Comparison of ENCODE assay signal across 8 cellular contexts in genomic region chr1:208245185-208245705, GRCh38. TPM values are rescaled to one million over a fixed set of nuclear protein-coding genes. Genes with fewer than 3 reads are reported as not detected.
DNase-seq lines count a peak whose midpoint lies in the region; ATAC-seq, FAIRE-seq and TF ChIP-seq lines count a peak whose summit lies in the region.

No MANE protein-coding gene starts in this region.

- no peaks in the 10 kb centered on the region for H3K9me3 Mint-ChIP-seq in Caco-2 (ENCODE audit: unreplicated experiment)
- no peaks in the 10 kb centered on the region for H3K9me3 Mint-ChIP-seq in activated T-helper 1 cell treated with anti-CD3 and anti-CD28 coated beads, Interleukin-12 subunit alpha, Interleukin-12 subunit beta, Interleukin-2, Interleukin-4 antibody, amounts not matched to agents 30 ng/mL and 10 ng/mL and 1 ng/mL, durations not matched to agents 14 hours and 24 hours and 36 hours
- no peaks in the 10 kb centered on the region for H3K9me3 Mint-ChIP-seq in natural killer cell
- H3K9me3 Mint-ChIP-seq in stimulated activated naive B cell treated with anti-CD40 and anti-IgM and Interleukin-4, amounts not matched to agents 10 μg/mL and 1 μg/mL and 100 μg/mL, for 72 hours, result no peaks in the 10 kb centered on the region

- TF ChIP-seq CTCF in Caco-2 (IDR thresholded peaks at IDR 0.05; ENCODE audit: insufficient read depth in 1 of 2, low read depth in 1 of 2, low read length in 1 of 2, severe bottlenecking in 1 of 2, unreplicated experiment in 1 of 2), result peak; percentile 67 to 82
- TF ChIP-seq CTCF in fibroblast of mammary gland (conservative IDR thresholded peaks at IDR 0.05; ENCODE audit: control insufficient read depth, insufficient read depth, low read depth, low read length), result peak; percentile 75
- TF ChIP-seq CTCF in natural killer cell (IDR thresholded peaks at IDR 0.05), result peak; percentile 84

- H3K4me3 Mint-ChIP-seq in Caco-2 (ENCODE audit: unreplicated experiment) (peak overlapping the region; percentile 88), natural killer cell (peak overlapping the region; percentile 91)
- peak overlapping the region; percentile 65 for H3K4me3 Mint-ChIP-seq in activated T-helper 1 cell treated with anti-CD3 and anti-CD28 coated beads, Interleukin-12 subunit alpha, Interleukin-12 subunit beta, Interleukin-2, Interleukin-4 antibody, amounts not matched to agents 30 ng/mL and 10 ng/mL and 1 ng/mL, durations not matched to agents 14 hours and 24 hours and 36 hours
- peak overlapping the region; percentile 86 to 92 for H3K4me3 Mint-ChIP-seq in stimulated activated naive B cell treated with anti-CD40 and anti-IgM and Interleukin-4, amounts not matched to agents 10 μg/mL and 1 μg/mL and 100 μg/mL, for 72 hours

- H3K27ac Mint-ChIP-seq in Caco-2 (ENCODE audit: unreplicated experiment) (no peak overlapping the region), natural killer cell (peak overlapping the region; percentile 17 to 62)
- no peak overlapping the region for H3K27ac Mint-ChIP-seq in activated T-helper 1 cell treated with anti-CD3 and anti-CD28 coated beads, Interleukin-12 subunit alpha, Interleukin-12 subunit beta, Interleukin-2, Interleukin-4 antibody, amounts not matched to agents 30 ng/mL and 10 ng/mL and 1 ng/mL, durations not matched to agents 14 hours and 24 hours and 36 hours
- H3K27ac Mint-ChIP-seq in stimulated activated naive B cell treated with anti-CD40 and anti-IgM and Interleukin-4, amounts not matched to agents 10 μg/mL and 1 μg/mL and 100 μg/mL, for 72 hours, result no peak overlapping the region

- DNase-seq in Caco-2 (peak; percentile 83 to 86), RCC 7860 (ENCODE audit: low spot score) (peak; percentile 76), fibroblast of mammary gland (ENCODE audit: low read depth) (peak; percentile 91), natural killer cell (peak; percentile 71)
- peak; percentile 64 for DNase-seq in Jurkat, Clone E6-1 (ENCODE audit: low read depth, low spot score)
- DNase-seq in activated T-helper 1 cell treated with anti-CD3 and anti-CD28 coated beads, Interleukin-12 subunit alpha, Interleukin-12 subunit beta, Interleukin-2, Interleukin-4 antibody, amounts not matched to agents 30 ng/mL and 10 ng/mL and 1 ng/mL, durations not matched to agents 14 hours and 24 hours and 36 hours (ENCODE audit: low spot score), result peak; percentile 61
- DNase-seq in stimulated activated naive B cell treated with anti-CD40 and anti-IgM and Interleukin-4, amounts not matched to agents 10 μg/mL and 1 μg/mL and 100 μg/mL, for 72 hours, result peak; percentile 65

- intact Hi-C loops in Caco-2 (cut with micrococcal nuclease; ENCODE audit: unreplicated experiment) (loop anchor here (1.0 to 10.0 kb wide), 5 partner anchors 66 to 360 kb away; no protein-coding TSS in a partner anchor), natural killer cell (cut with micrococcal nuclease) (loop anchor here (1.0 kb wide), 2 partner anchors 113 to 224 kb away; no protein-coding TSS in a partner anchor)
- intact Hi-C loops in activated T-helper 1 cell treated with anti-CD3 and anti-CD28 coated beads, Interleukin-12 subunit alpha, Interleukin-12 subunit beta, Interleukin-2, Interleukin-4 antibody, amounts not matched to agents 30 ng/mL and 10 ng/mL and 1 ng/mL, durations not matched to agents 14 hours and 24 hours and 36 hours (cut with micrococcal nuclease), result loop anchor here (1.0 to 10.0 kb wide), 5 partner anchors 109 to 360 kb away; no protein-coding TSS in a partner anchor

- H3K4me1 Mint-ChIP-seq in Caco-2 (ENCODE audit: low read depth, unreplicated experiment), result peaks cover 7% of the 10 kb centered on the region
- H3K4me1 Mint-ChIP-seq in activated T-helper 1 cell treated with anti-CD3 and anti-CD28 coated beads, Interleukin-12 subunit alpha, Interleukin-12 subunit beta, Interleukin-2, Interleukin-4 antibody, amounts not matched to agents 30 ng/mL and 10 ng/mL and 1 ng/mL, durations not matched to agents 14 hours and 24 hours and 36 hours (ENCODE audit: low read depth), result peaks cover 12% of the 10 kb centered on the region
- peaks cover 10 to 28% of the 10 kb centered on the region in 2 donors for H3K4me1 Mint-ChIP-seq in natural killer cell
- peaks cover 7 to 19% of the 10 kb centered on the region in 2 donors for H3K4me1 Mint-ChIP-seq in stimulated activated naive B cell treated with anti-CD40 and anti-IgM and Interleukin-4, amounts not matched to agents 10 μg/mL and 1 μg/mL and 100 μg/mL, for 72 hours

- H3K4me1 ChIP-seq in Caco-2, result peaks cover 6% of the 10 kb centered on the region

- ATAC-seq in GM21447 (IDR thresholded peaks at IDR 0.05; ENCODE audit: unreplicated experiment) (peak; percentile 67), natural killer cell (peak; percentile 77 to 86 (median 79))
- ATAC-seq in stimulated activated naive B cell treated with anti-CD40 and anti-IgM and Interleukin-4, amounts not matched to agents 10 μg/mL and 1 μg/mL and 100 μg/mL, for 72 hours (replicated peaks), result peak; percentile 79 to 81

- CTCF ChIA-PET in Caco-2 (lab: Charles Lee), result interaction anchor here (0.7 to 6.1 kb wide), 19 partner anchors 9 to 376 kb away, joined by 3 to 46 read pairs (median 4); no protein-coding TSS in a partner anchor

- H3K36me3 Mint-ChIP-seq in Caco-2 (ENCODE audit: insufficient read depth, unreplicated experiment), result no peaks in the 10 kb centered on the region
- no peaks in the 10 kb centered on the region for H3K36me3 Mint-ChIP-seq in activated T-helper 1 cell treated with anti-CD3 and anti-CD28 coated beads, Interleukin-12 subunit alpha, Interleukin-12 subunit beta, Interleukin-2, Interleukin-4 antibody, amounts not matched to agents 30 ng/mL and 10 ng/mL and 1 ng/mL, durations not matched to agents 14 hours and 24 hours and 36 hours (ENCODE audit: low read depth)
- H3K36me3 Mint-ChIP-seq in natural killer cell, result no peaks in the 10 kb centered on the region
- no peaks in the 10 kb centered on the region for H3K36me3 Mint-ChIP-seq in stimulated activated naive B cell treated with anti-CD40 and anti-IgM and Interleukin-4, amounts not matched to agents 10 μg/mL and 1 μg/mL and 100 μg/mL, for 72 hours

- BruUV-seq in Caco-2 (replicated peaks; lab: Mats Ljungman, UMichigan), result no TSS peak

- peak; percentile 10 for FAIRE-seq in RCC 7860 (lab: Jason Lieb, UNC)

- H3K4me3 ChIP-seq in Caco-2 (ENCODE audit: low read depth, low read length) (peak overlapping the region; percentile 6; the same call in 1 of the 2 replicates), fibroblast of mammary gland (ENCODE audit: control insufficient read depth, low read depth, low read length) (peak overlapping the region; percentile 14)
- H3K4me3 ChIP-seq in Jurkat, Clone E6-1 (ENCODE audit: low read length), result no peak overlapping the region

- H3K27me3 ChIP-seq in Caco-2 (replicated peaks; ENCODE audit: control insufficient read depth, insufficient read depth, low read length), result 0 out of 2 replicates have a peak, but pooled peaks cover 1% of the 10 kb centered on the region

- peaks cover 16% of the 10 kb centered on the region for H3K27me3 Mint-ChIP-seq in Caco-2 (ENCODE audit: insufficient read depth, unreplicated experiment)
- peaks cover 51% of the 10 kb centered on the region for H3K27me3 Mint-ChIP-seq in activated T-helper 1 cell treated with anti-CD3 and anti-CD28 coated beads, Interleukin-12 subunit alpha, Interleukin-12 subunit beta, Interleukin-2, Interleukin-4 antibody, amounts not matched to agents 30 ng/mL and 10 ng/mL and 1 ng/mL, durations not matched to agents 14 hours and 24 hours and 36 hours (ENCODE audit: insufficient read depth)
- H3K27me3 Mint-ChIP-seq in natural killer cell (ENCODE audit: low read depth in 2 of 2), result peaks cover 14 to 22% of the 10 kb centered on the region in 2 donors
- H3K27me3 Mint-ChIP-seq in stimulated activated naive B cell treated with anti-CD40 and anti-IgM and Interleukin-4, amounts not matched to agents 10 μg/mL and 1 μg/mL and 100 μg/mL, for 72 hours, result peaks cover 18 to 27% of the 10 kb centered on the region in 2 donors

- no peaks in the 10 kb centered on the region for H3K36me3 ChIP-seq in Caco-2 (ENCODE audit: control insufficient read depth, insufficient read depth, low read length)

- POLR2A ChIA-PET in Caco-2 (lab: Charles Lee), result interaction anchor here (0.5 kb wide), 1 partner anchor 117 kb away, joined by 5 read pairs; no protein-coding TSS in a partner anchor

- H3K9me3 ChIP-seq in Caco-2, result no peaks in the 10 kb centered on the region

RNA-seq across cellular contexts. Expression of gene PLXNA2, which starts 1.1 kb away (rescaled TPM):
- 3.2 and 5.7 TPM in 2 replicates for total RNA-seq in Caco-2 (2022)
- polyA plus RNA-seq in Jurkat, Clone E6-1 (2012; ENCODE audit: insufficient read depth, insufficient read length), result not detected
- total RNA-seq in activated T-helper 1 cell treated with anti-CD3 and anti-CD28 coated beads, Interleukin-12 subunit alpha, Interleukin-12 subunit beta, Interleukin-2, Interleukin-4 antibody, amounts not matched to agents 30 ng/mL and 10 ng/mL and 1 ng/mL, durations not matched to agents 14 hours and 24 hours and 36 hours, result 0.02 and 0.08 TPM in 2 replicates
- total RNA-seq in natural killer cell, result 1 to 10 TPM; 2.8 to 8.4 (median 2.8) TPM

Comparison
In these comparisons a context has a peak if more than half of its experiments do, and no peak if none do; other contexts are left out.
1. H3K27ac Mint-ChIP-seq: peak in natural killer cell (2 of 2); none in Caco-2 (single experiment), activated T-helper 1 cell treated with anti-CD3 and anti-CD28 coated beads, Interleukin-12 subunit alpha, Interleukin-12 subunit beta, Interleukin-2, Interleukin-4 antibody, amounts not matched to agents 30 ng/mL and 10 ng/mL and 1 ng/mL, durations not matched to agents 14 hours and 24 hours and 36 hours (single experiment) and stimulated activated naive B cell treated with anti-CD40 and anti-IgM and Interleukin-4, amounts not matched to agents 10 μg/mL and 1 μg/mL and 100 μg/mL, for 72 hours (single experiment).
2. Peak in every context shown above with its lines, with median percentiles within 50 percentile points of each other: DNase-seq, H3K4me3 Mint-ChIP-seq, CTCF ChIP-seq and ATAC-seq.